ENCODE assay signal across 18 cellular contexts in the genomic region with DNA sequence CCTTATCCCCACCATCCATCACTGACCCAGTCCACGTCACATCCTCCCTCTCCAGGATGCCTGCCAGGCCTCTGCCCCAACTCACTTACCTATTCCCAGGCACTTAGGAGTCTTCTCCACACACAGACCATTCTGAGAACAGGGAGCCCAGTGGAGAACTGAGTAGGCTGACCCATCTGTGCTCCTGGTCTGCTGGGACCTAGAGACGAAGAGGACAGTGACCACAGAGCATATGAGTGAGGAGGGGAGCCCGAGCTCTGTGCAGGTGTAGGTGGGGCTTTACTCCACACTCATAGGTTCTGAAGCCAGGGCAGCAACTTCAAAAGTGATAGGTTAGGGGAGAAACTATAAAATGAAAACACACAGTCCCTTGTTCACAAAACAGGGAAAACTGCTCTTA.
DNase-seq lines count a peak whose midpoint lies in the region; ATAC-seq and TF ChIP-seq lines count a peak whose summit lies in the region.
"Had no signal": no experiment of that assay in that cellular context is flagged by ENCODE, and none has a peak within 500 bp of the region (broad histone marks: within the 10 kb centered on the region; RNA-seq: fewer than 3 reads in every experiment).

No MANE protein-coding gene starts in this region.

- ATAC-seq in stimulated activated memory B cell treated with anti-CD40 and anti-IgM and Interleukin-4, amounts not matched to agents 10 μg/mL and 1 μg/mL and 100 μg/mL, for 72 hours = no peak
- no peak for ATAC-seq in GM18867 (IDR thresholded peaks at IDR 0.05; ENCODE audit: unreplicated experiment)
- ATAC-seq: HCT116, PC-3 had no signal

- no peaks in the 10 kb centered on the region for H3K9me3 Mint-ChIP-seq in dendritic cell treated with granulocyte-macrophage colony-stimulating factor and Interleukin-4, amounts not matched to agents 40 ng/mL and 50 ng/mL, for 4 days
- H3K9me3 Mint-ChIP-seq in stimulated activated memory B cell treated with anti-CD40 and anti-IgM and Interleukin-4, amounts not matched to agents 10 μg/mL and 1 μg/mL and 100 μg/mL, for 72 hours = peaks cover 8% of the 10 kb centered on the region

- peak overlapping the region; percentile 18 for H3K4me3 Mint-ChIP-seq in dendritic cell treated with granulocyte-macrophage colony-stimulating factor and Interleukin-4, amounts not matched to agents 40 ng/mL and 50 ng/mL, for 4 days
- no peak overlapping the region for H3K4me3 Mint-ChIP-seq in stimulated activated memory B cell treated with anti-CD40 and anti-IgM and Interleukin-4, amounts not matched to agents 10 μg/mL and 1 μg/mL and 100 μg/mL, for 72 hours
- H3K4me3 Mint-ChIP-seq: GM23338 had no signal

- peaks cover 64% of the 10 kb centered on the region for H3K4me1 Mint-ChIP-seq in dendritic cell treated with granulocyte-macrophage colony-stimulating factor and Interleukin-4, amounts not matched to agents 40 ng/mL and 50 ng/mL, for 4 days (ENCODE audit: low read depth)
- peaks cover 24% of the 10 kb centered on the region for H3K4me1 Mint-ChIP-seq in stimulated activated memory B cell treated with anti-CD40 and anti-IgM and Interleukin-4, amounts not matched to agents 10 μg/mL and 1 μg/mL and 100 μg/mL, for 72 hours

- H3K27me3 Mint-ChIP-seq in dendritic cell treated with granulocyte-macrophage colony-stimulating factor and Interleukin-4, amounts not matched to agents 40 ng/mL and 50 ng/mL, for 4 days = peaks cover 3% of the 10 kb centered on the region
- H3K27me3 Mint-ChIP-seq in stimulated activated memory B cell treated with anti-CD40 and anti-IgM and Interleukin-4, amounts not matched to agents 10 μg/mL and 1 μg/mL and 100 μg/mL, for 72 hours = peaks cover 17% of the 10 kb centered on the region

- intact Hi-C loops in cardiac septum (cut with DNase I) = no loop called here
- intact Hi-C loops in dendritic cell treated with granulocyte-macrophage colony-stimulating factor and Interleukin-4, amounts not matched to agents 40 ng/mL and 50 ng/mL, for 4 days (cut with micrococcal nuclease) = loop anchor here (2.0 kb wide), 1 partner anchor 16 kb away; no protein-coding TSS in a partner anchor

- H3K27ac ChIP-seq in right atrium auricular region = no peak overlapping the region
- H3K27ac ChIP-seq: C4-2B had no signal

- DNase-seq in right atrium auricular region (ENCODE audit: low spot score) (peak; percentile 5), cardiac septum (ENCODE audit: low spot score) (no peak), foreskin melanocyte (no peak), foreskin fibroblast (no peak)
- DNase-seq: NCI-H1694, NCI-H2081 treated with DMSO at 0.1 percent for 48 hours, NCI-H446 treated with DMSO at 0.1 percent for 48 hours, NCI-H526 treated with DMSO at 0.1 percent for 48 hours, PC-3, SHP77 treated with DMSO at 0.1 percent for 48 hours, SK-N-SH had no signal

- no peaks in the 10 kb centered on the region for H3K4me1 ChIP-seq in right atrium auricular region

- TF ChIP-seq CTCF in right atrium auricular region (IDR thresholded peaks at IDR 0.05) (no peak), foreskin fibroblast (IDR thresholded peaks at IDR 0.05; ENCODE audit: low read depth, low read length) (no peak)

- H3K9me3 ChIP-seq in right atrium auricular region = no peaks in the 10 kb centered on the region
- H3K9me3 ChIP-seq: SK-N-SH had no signal

- H3K36me3 Mint-ChIP-seq in dendritic cell treated with granulocyte-macrophage colony-stimulating factor and Interleukin-4, amounts not matched to agents 40 ng/mL and 50 ng/mL, for 4 days (ENCODE audit: low read depth) = peaks cover 71% of the 10 kb centered on the region
- H3K36me3 Mint-ChIP-seq in stimulated activated memory B cell treated with anti-CD40 and anti-IgM and Interleukin-4, amounts not matched to agents 10 μg/mL and 1 μg/mL and 100 μg/mL, for 72 hours = peaks cover 7% of the 10 kb centered on the region
- H3K36me3 Mint-ChIP-seq: IgD-negative memory B cell had no signal

- no peaks in the 10 kb centered on the region for H3K27me3 ChIP-seq in right atrium auricular region

- peak overlapping the region; percentile 79 for H3K27ac Mint-ChIP-seq in dendritic cell treated with granulocyte-macrophage colony-stimulating factor and Interleukin-4, amounts not matched to agents 40 ng/mL and 50 ng/mL, for 4 days
- peak overlapping the region; percentile 1 for H3K27ac Mint-ChIP-seq in stimulated activated memory B cell treated with anti-CD40 and anti-IgM and Interleukin-4, amounts not matched to agents 10 μg/mL and 1 μg/mL and 100 μg/mL, for 72 hours
- H3K27ac Mint-ChIP-seq: GM23338, IgD-negative memory B cell had no signal

- no peaks in the 10 kb centered on the region for H3K36me3 ChIP-seq in right atrium auricular region

- H3K4me3 ChIP-seq in right atrium auricular region (no peak overlapping the region), foreskin fibroblast (ENCODE audit: low read depth in 1 of 2, low read length in 2 of 2) (no peak overlapping the region)
- H3K4me3 ChIP-seq: GM23338 had no signal
